In genomic region chr9:122159925-122160246, GRCh38 we compare ENCODE assay signal across 8 cellular contexts. TPM values are rescaled to one million over a fixed set of nuclear protein-coding genes. Genes with fewer than 3 reads are reported as not detected.
DNase-seq lines count a peak whose midpoint lies in the region; ATAC-seq and TF ChIP-seq lines count a peak whose summit lies in the region.

No MANE protein-coding gene starts in this region.

- H3K9me3 ChIP-seq in transverse colon = no peaks in the 10 kb centered on the region

- peak overlapping the region; percentile 99 for H3K27ac Mint-ChIP-seq in activated naive CD8-positive, alpha-beta T cell treated with anti-CD3 and anti-CD28 coated beads, Interleukin-2, amount 50 U/mL, for 24 hours

- TF ChIP-seq EP300 in transverse colon (IDR thresholded peaks at IDR 0.05; ENCODE audit: low read depth) = no peak

- H3K27me3 Mint-ChIP-seq in activated T-cell treated with anti-CD3 and anti-CD28 coated beads, Interleukin-2, amount 50 U/mL, for 4 hours (ENCODE audit: low read depth) = peaks cover 19% of the 10 kb centered on the region
- peaks cover 11% of the 10 kb centered on the region for H3K27me3 Mint-ChIP-seq in activated naive CD8-positive, alpha-beta T cell treated with anti-CD3 and anti-CD28 coated beads, Interleukin-2, amount 50 U/mL, for 24 hours

- H3K4me3 ChIP-seq in lower leg skin (ENCODE audit: low read depth, poor library complexity, severe bottlenecking) = peak overlapping the region; percentile 90
- peak overlapping the region in 3 of 4 donors; percentile 63 to 95 (median 91) for H3K4me3 ChIP-seq in transverse colon

- H3K36me3 ChIP-seq in transverse colon = no peaks in the 10 kb centered on the region

- peaks cover 8 to 22% (median 16%) of the 10 kb centered on the region in 4 donors for H3K4me1 ChIP-seq in transverse colon

- H3K27ac ChIP-seq in transverse colon = peak overlapping the region in 3 of 4 donors; percentile 83 to 93 (median 87)

- H3K27me3 ChIP-seq in transverse colon = no peaks in the 10 kb centered on the region

- no peak for DNase-seq in activated T-cell treated with anti-CD3 and anti-CD28 coated beads, Interleukin-2, amount 50 U/mL, for 4 hours
- no peak for DNase-seq in activated T-cell treated with anti-CD3 and anti-CD28 coated beads, Interleukin-2, amount 50 U/mL, for 1 hour
- no peak for DNase-seq in activated naive CD8-positive, alpha-beta T cell treated with anti-CD3 and anti-CD28 coated beads, Interleukin-2, amount 50 U/mL, for 24 hours
- DNase-seq in lower leg skin (ENCODE audit: low spot score in 2 of 2) (no peak), transverse colon (no peak), GOT3 (lab: John Stamatoyannopoulos, UW) (no peak), C1 segment of cervical spinal cord (lab: John Stamatoyannopoulos, UW) (no peak)

- TF ChIP-seq POLR2A in lower leg skin (IDR thresholded peaks at IDR 0.05) (no peak), transverse colon (IDR thresholded peaks at IDR 0.05) (no peak)

- H3K36me3 Mint-ChIP-seq in activated T-cell treated with anti-CD3 and anti-CD28 coated beads, Interleukin-2, amount 50 U/mL, for 4 hours (ENCODE audit: insufficient read depth) = peaks cover 7% of the 10 kb centered on the region
- peaks cover 8% of the 10 kb centered on the region for H3K36me3 Mint-ChIP-seq in activated naive CD8-positive, alpha-beta T cell treated with anti-CD3 and anti-CD28 coated beads, Interleukin-2, amount 50 U/mL, for 24 hours (ENCODE audit: low read depth)

- peaks cover 29% of the 10 kb centered on the region for H3K4me1 Mint-ChIP-seq in activated T-cell treated with anti-CD3 and anti-CD28 coated beads, Interleukin-2, amount 50 U/mL, for 4 hours (ENCODE audit: low read depth)
- H3K4me1 Mint-ChIP-seq in activated naive CD8-positive, alpha-beta T cell treated with anti-CD3 and anti-CD28 coated beads, Interleukin-2, amount 50 U/mL, for 24 hours = peaks cover 32% of the 10 kb centered on the region

- no peak for TF ChIP-seq CTCF in lower leg skin (IDR thresholded peaks at IDR 0.05)
- TF ChIP-seq CTCF in transverse colon (IDR thresholded peaks at IDR 0.05) = no peak

- ATAC-seq in activated T-cell treated with anti-CD3 and anti-CD28 coated beads, Interleukin-2, amount 50 U/mL, for 4 hours = no peak
- ATAC-seq in activated naive CD8-positive, alpha-beta T cell treated with anti-CD3 and anti-CD28 coated beads, Interleukin-2, amount 50 U/mL, for 24 hours = no peak
- ATAC-seq in GM21529 (IDR thresholded peaks at IDR 0.05; ENCODE audit: unreplicated experiment) = no peak

- peak overlapping the region; percentile 97 for H3K4me3 Mint-ChIP-seq in activated T-cell treated with anti-CD3 and anti-CD28 coated beads, Interleukin-2, amount 50 U/mL, for 4 hours
- H3K4me3 Mint-ChIP-seq in activated naive CD8-positive, alpha-beta T cell treated with anti-CD3 and anti-CD28 coated beads, Interleukin-2, amount 50 U/mL, for 24 hours = peak overlapping the region; percentile 94

- H3K9me3 Mint-ChIP-seq in activated T-cell treated with anti-CD3 and anti-CD28 coated beads, Interleukin-2, amount 50 U/mL, for 4 hours = peaks cover 7% of the 10 kb centered on the region
- H3K9me3 Mint-ChIP-seq in activated naive CD8-positive, alpha-beta T cell treated with anti-CD3 and anti-CD28 coated beads, Interleukin-2, amount 50 U/mL, for 24 hours = peaks cover 6% of the 10 kb centered on the region

- in situ Hi-C loops in transverse colon (cut with MboI; ENCODE audit: low pct_ligation_motif_present in 1 of 4, low pct_unique_long_range_greater_than_20kb in 1 of 4, low sequenced_read_pairs in 3 of 4) = no loop called here

- WGBS in lower leg skin, 2 donors = 24 to 35% methylated on average over 6 of the region's 6 CpGs
- whole genome bisulfite sequencing in transverse colon (ENCODE audit: low coverage in 1 of 2), 2 donors = 20 to 25% methylated on average over 1 to 6 of the region's 6 CpGs

- intact Hi-C loops in lower leg skin (cut with DNase I; ENCODE audit: low total_unique reads) (no loop called here), transverse colon (cut with DNase I; ENCODE audit: low total_unique reads) (no loop called here)

RNA-seq across cellular contexts. Expression of gene MORN5, which starts 0.2 kb away (rescaled TPM):
- total RNA-seq in activated T-cell treated with anti-CD3 and anti-CD28 coated beads, Interleukin-2, amount 50 U/mL, for 4 hours = not detected
- total RNA-seq in lower leg skin (not detected), transverse colon (1 to 10 TPM in 2 of 4 donors, not detected in 2; 3.8 to 4.0 TPM)

RNA-seq across cellular contexts. Expression of gene NDUFA8, which starts 0.3 kb away (rescaled TPM):
- total RNA-seq in activated T-cell treated with anti-CD3 and anti-CD28 coated beads, Interleukin-2, amount 50 U/mL, for 4 hours = 10 to 100 TPM; 47.3 to 52.9 (median 50.3) TPM
- 10 to 100 TPM; 17.2 to 33.8 (median 28.9) TPM for total RNA-seq in lower leg skin
- total RNA-seq in transverse colon = 10 to 100 TPM; 16.1 to 59.5 (median 40.3) TPM
